In the genomic region with DNA sequence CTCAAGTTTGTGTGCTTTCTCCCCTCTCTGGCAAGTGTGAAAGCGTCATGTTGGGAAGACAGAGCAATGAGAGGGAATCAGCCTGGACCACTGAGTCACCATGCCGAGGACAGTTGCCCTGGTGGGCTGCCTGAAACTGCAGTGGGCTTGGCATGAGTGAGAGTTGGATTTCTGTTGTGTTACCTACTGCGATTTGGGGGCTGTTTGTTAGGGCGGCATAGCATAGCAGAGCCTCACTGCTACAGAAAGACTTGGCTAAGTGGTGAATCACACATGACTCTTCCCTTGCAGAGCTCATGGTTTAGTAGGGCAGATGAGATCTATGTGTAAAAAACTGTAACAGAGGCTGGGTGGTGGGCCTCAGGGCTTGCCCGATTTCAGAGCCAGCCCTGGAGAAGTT, we compare ENCODE assay signal across 27 cellular contexts.
"Had no signal": no experiment of that assay in that cellular context is flagged by ENCODE, and none has a peak within 500 bp of the region (broad histone marks: within the 10 kb centered on the region; RNA-seq: fewer than 3 reads in every experiment).

No MANE protein-coding gene starts in this region.

- H3K9ac ChIP-seq: KMS-11 had no signal

- H3K36me3 Mint-ChIP-seq: activated CD4-positive, alpha-beta memory T cell treated with anti-CD3 and anti-CD28 coated beads for 36 hours; activated naive CD4-positive, alpha-beta T cell treated with anti-CD3 and anti-CD28 coated beads, Interleukin-2, amount 50 U/mL, for 72 hours had no signal

- H3K27me3 ChIP-seq: ascending aorta, brain microvascular endothelial cell, cardiac muscle cell, Peyer's patch had no signal

- H3K4me2 ChIP-seq: KMS-11 had no signal

- H3K9me3 ChIP-seq: ascending aorta, Peyer's patch had no signal

- H3K4me3 ChIP-seq: ascending aorta, cardiac muscle cell, Peyer's patch had no signal

- H3K27ac ChIP-seq: ascending aorta, brain microvascular endothelial cell, cardiac muscle cell, KMS-11, Peyer's patch had no signal

- ATAC-seq: activated naive CD4-positive, alpha-beta T cell treated with anti-CD3 and anti-CD28 coated beads, Interleukin-2, amount 50 U/mL, for 72 hours; activated naive CD8-positive, alpha-beta T cell treated with anti-CD3 and anti-CD28 coated beads, Interleukin-2, amount 50 U/mL, for 24 hours; activated T-cell treated with anti-CD3 and anti-CD28 coated beads, Interleukin-2, amount 50 U/mL, for 4 hours had no signal

- H3K27ac Mint-ChIP-seq: activated B cell treated with CpG ODN at 0.5 μM for 24 hours; activated CD4-positive, alpha-beta memory T cell treated with anti-CD3 and anti-CD28 coated beads for 36 hours; activated CD4-positive, alpha-beta T cell treated with anti-CD3 and anti-CD28 coated beads, Interleukin-2, amount 10 ng/mL, durations not matched to agents 7 days and 5 days; activated naive CD4-positive, alpha-beta T cell treated with anti-CD3 and anti-CD28 coated beads, Interleukin-2, amount 50 U/mL, for 72 hours; activated naive CD8-positive, alpha-beta T cell treated with anti-CD3 and anti-CD28 coated beads, Interleukin-2, amount 50 U/mL, for 24 hours; T-helper 1 cell treated with Interleukin-12 subunit alpha and Interleukin-12 subunit beta and Interleukin-4 antibody, amounts not matched to agents 30 μg/mL and 1 μg/mL, for 36 hours had no signal

- H3K9me3 Mint-ChIP-seq: activated B cell treated with CpG ODN at 0.5 μM for 24 hours; activated CD4-positive, alpha-beta memory T cell treated with anti-CD3 and anti-CD28 coated beads for 36 hours; activated naive CD8-positive, alpha-beta T cell treated with anti-CD3 and anti-CD28 coated beads, Interleukin-2, amount 50 U/mL, for 24 hours; activated T-cell treated with anti-CD3 and anti-CD28 coated beads, Interleukin-2, amount 50 U/mL, for 4 hours; T-helper 1 cell treated with Interleukin-12 subunit alpha and Interleukin-12 subunit beta and Interleukin-4 antibody, amounts not matched to agents 30 μg/mL and 1 μg/mL, for 36 hours had no signal

- H3K4me1 ChIP-seq: ascending aorta, Peyer's patch had no signal

- DNase-seq: activated B cell treated with CpG ODN at 0.5 μM for 24 hours; activated CD4-positive, alpha-beta memory T cell treated with anti-CD3 and anti-CD28 coated beads for 36 hours; activated CD4-positive, alpha-beta T cell treated with anti-CD3 and anti-CD28 coated beads, Interleukin-2, amount 10 ng/mL, durations not matched to agents 7 days and 5 days; activated CD8-positive, alpha-beta memory T cell treated with anti-CD3 and anti-CD28 coated beads for 24 hours; activated effector memory CD4-positive, alpha-beta T cell treated with anti-CD3 and anti-CD28 coated beads, Interleukin-2, amount 50 U/mL, for 16 hours; activated naive CD4-positive, alpha-beta T cell treated with Interleukin-2 at 50 U/mL for 16 hours; activated naive CD8-positive, alpha-beta T cell treated with anti-CD3 and anti-CD28 coated beads, Interleukin-2, amount 50 U/mL, for 24 hours; activated T-cell treated with anti-CD3 and anti-CD28 coated beads, Interleukin-2, amount 50 U/mL, for 4 hours; amniotic stem cell; brain microvascular endothelial cell; MV-4-11; NCI-H1092 treated with DMSO at 0.1 percent for 48 hours; NCI-H1417 treated with DMSO at 0.1 percent for 48 hours; NCI-H1694; NCI-H2029; NCI-H2107; NCI-H2171 treated with DMSO at 0.1 percent for 48 hours; NCI-H226; NCI-H526; NCI-H82; Peyer's patch; SHP77 treated with DMSO at 0.1 percent for 48 hours had no signal

- H3K4me3 Mint-ChIP-seq: activated B cell treated with CpG ODN at 0.5 μM for 24 hours; activated CD4-positive, alpha-beta memory T cell treated with anti-CD3 and anti-CD28 coated beads for 36 hours; activated CD4-positive, alpha-beta T cell treated with anti-CD3 and anti-CD28 coated beads, Interleukin-2, amount 10 ng/mL, durations not matched to agents 7 days and 5 days; activated naive CD8-positive, alpha-beta T cell treated with anti-CD3 and anti-CD28 coated beads, Interleukin-2, amount 50 U/mL, for 24 hours; activated T-cell treated with anti-CD3 and anti-CD28 coated beads, Interleukin-2, amount 50 U/mL, for 4 hours; T-helper 1 cell treated with Interleukin-12 subunit alpha and Interleukin-12 subunit beta and Interleukin-4 antibody, amounts not matched to agents 30 μg/mL and 1 μg/mL, for 36 hours had no signal

- H3K4me1 Mint-ChIP-seq: activated B cell treated with CpG ODN at 0.5 μM for 24 hours had no signal

- H3K36me3 ChIP-seq: ascending aorta, brain microvascular endothelial cell, cardiac muscle cell, Peyer's patch had no signal
